Comparison of ENCODE assay signal across 1 cellular context in genomic region chr2:100814043-100814442, GRCh38.
TF ChIP-seq lines count a peak whose summit lies in the region.

No MANE protein-coding gene starts in this region.

TF ChIP-seq in A549, 52 proteins besides CTCF, POLR2A, EP300 and RAD21:
- TF ChIP-seq REST (IDR thresholded peaks at IDR 0.05) (no peak), NR3C1 (IDR thresholded peaks at IDR 0.05) (no peak), MYC (IDR thresholded peaks at IDR 0.05; ENCODE audit: borderline replicate concordance, low read length) (no peak), EHF (CRISPR knock-in tag; IDR thresholded peaks at IDR 0.05) (no peak), ZSCAN20 (CRISPR knock-in tag; IDR thresholded peaks at IDR 0.05) (no peak), CHD2 (IDR thresholded peaks at IDR 0.05; ENCODE audit: low read length, partially characterized antibody) (no peak), ELK1 (IDR thresholded peaks at IDR 0.05; ENCODE audit: low read depth, low read length) (no peak), RARB (CRISPR knock-in tag; IDR thresholded peaks at IDR 0.05) (no peak), GATA3 (IDR thresholded peaks at IDR 0.05; ENCODE audit: borderline replicate concordance) (no peak), MAZ (IDR thresholded peaks at IDR 0.05; ENCODE audit: borderline replicate concordance, low read depth, low read length) (no peak), USF2 (IDR thresholded peaks at IDR 0.05) (no peak), SREBF2 (IDR thresholded peaks at IDR 0.05) (no peak), CBX2 (IDR thresholded peaks at IDR 0.05; ENCODE audit: borderline replicate concordance, low read depth) (no peak), FOXS1 (CRISPR knock-in tag; IDR thresholded peaks at IDR 0.05) (no peak), CHD4 (IDR thresholded peaks at IDR 0.05; ENCODE audit: borderline replicate concordance) (no peak), EHMT2 (IDR thresholded peaks at IDR 0.05; ENCODE audit: low read depth) (no peak), HEYL (CRISPR knock-in tag; IDR thresholded peaks at IDR 0.05) (no peak), JUNB (IDR thresholded peaks at IDR 0.05) (no peak)
- TF ChIP-seq, protein P1, sequence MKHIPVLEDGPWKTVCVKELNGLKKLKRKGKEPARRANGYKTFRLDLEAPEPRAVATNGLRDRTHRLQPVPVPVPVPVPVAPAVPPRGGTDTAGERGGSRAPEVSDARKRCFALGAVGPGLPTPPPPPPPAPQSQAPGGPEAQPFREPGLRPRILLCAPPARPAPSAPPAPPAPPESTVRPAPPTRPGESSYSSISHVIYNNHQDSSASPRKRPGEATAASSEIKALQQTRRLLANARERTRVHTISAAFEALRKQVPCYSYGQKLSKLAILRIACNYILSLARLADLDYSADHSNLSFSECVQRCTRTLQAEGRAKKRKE (CRISPR knock-in tag; IDR thresholded peaks at IDR 0.05; ENCODE audit: low read depth): no peak
- TF ChIP-seq, protein P2, sequence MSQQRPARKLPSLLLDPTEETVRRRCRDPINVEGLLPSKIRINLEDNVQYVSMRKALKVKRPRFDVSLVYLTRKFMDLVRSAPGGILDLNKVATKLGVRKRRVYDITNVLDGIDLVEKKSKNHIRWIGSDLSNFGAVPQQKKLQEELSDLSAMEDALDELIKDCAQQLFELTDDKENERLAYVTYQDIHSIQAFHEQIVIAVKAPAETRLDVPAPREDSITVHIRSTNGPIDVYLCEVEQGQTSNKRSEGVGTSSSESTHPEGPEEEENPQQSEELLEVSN (IDR thresholded peaks at IDR 0.05; ENCODE audit: borderline replicate concordance, low read depth): no peak
